8 cellular contexts compared by ENCODE assay signal in the genomic region with DNA sequence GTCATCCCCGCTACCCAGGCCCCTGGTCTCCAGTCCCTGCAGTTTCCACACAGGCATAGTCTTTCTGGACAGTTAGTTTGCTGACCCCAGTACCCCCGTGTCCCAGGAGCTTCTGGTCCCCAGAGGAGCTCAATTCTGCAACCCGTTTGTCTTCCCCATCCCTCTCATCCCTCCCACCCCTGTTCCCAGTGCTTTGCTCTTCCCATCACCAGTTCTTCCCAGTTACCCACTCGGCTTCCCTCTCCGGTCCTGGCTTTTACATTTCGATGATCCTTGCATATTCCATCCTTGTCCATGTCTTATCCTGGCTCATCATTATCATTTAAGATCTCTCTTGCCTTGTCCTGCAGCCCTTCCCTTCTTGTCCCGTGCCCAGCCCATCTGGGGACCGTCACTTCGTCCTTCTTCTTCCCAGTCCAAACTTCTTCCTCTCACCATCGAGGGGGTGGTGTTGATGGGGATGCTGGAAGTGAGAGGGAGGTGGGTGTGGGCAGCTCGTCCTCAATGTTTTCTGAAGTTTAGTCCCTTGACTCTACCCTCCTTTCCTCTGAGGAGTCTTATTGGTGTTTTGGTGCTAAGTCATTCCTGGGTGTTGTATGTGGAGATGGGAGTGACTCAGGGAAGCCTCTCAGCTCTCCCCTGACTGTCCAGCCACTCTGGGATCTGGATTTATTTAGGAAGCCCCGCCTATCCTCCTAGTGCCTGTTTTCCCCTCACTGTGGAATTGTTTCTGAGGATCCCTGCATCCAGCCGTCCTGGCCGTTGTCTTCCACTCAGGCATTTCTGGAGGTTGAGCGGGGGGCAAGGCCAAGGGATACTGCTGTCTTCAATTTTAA. TPM values are rescaled to one million over a fixed set of nuclear protein-coding genes. Genes with fewer than 3 reads are reported as not detected.
A peak's percentile ranks its signal among the peaks of the same experiment; 100 is the strongest.
DNase-seq lines count a peak whose midpoint lies in the region; ATAC-seq and TF ChIP-seq lines count a peak whose summit lies in the region.

No MANE protein-coding gene starts in this region.

- ATAC-seq in IMR-90 (ENCODE audit: low read depth) = peak; percentile 85
- ATAC-seq in stimulated activated effector memory CD8-positive, alpha-beta T cell treated with anti-CD3 and anti-CD28 coated beads, Interleukin-12 subunit alpha, Interleukin-12 subunit beta, amount 100 ng/mL, for 72 hours = no peak
- ATAC-seq in GM21723 (IDR thresholded peaks at IDR 0.05; ENCODE audit: unreplicated experiment) = no peak
- ATAC-seq in GM21528 (IDR thresholded peaks at IDR 0.05; ENCODE audit: low FRiP score, unreplicated experiment) = no peak
- no peak for ATAC-seq in GM19397 (IDR thresholded peaks at IDR 0.05; ENCODE audit: unreplicated experiment)

- peak overlapping the region; percentile 83 to 100 (median 94) for H3K4me3 ChIP-seq in BLaER1 treated with 17β-estradiol and CSF1 and Interleukin-3, amounts not matched to agents 10 nM and 100 nM
- peak overlapping the region; percentile 100 for H3K4me3 ChIP-seq in IMR-90 (ENCODE audit: insufficient read depth, low read depth, low read length)
- H3K4me3 ChIP-seq in astrocyte of the spinal cord (ENCODE audit: low read depth, low read length) = peak overlapping the region; percentile 83
- peak overlapping the region; percentile 98 for H3K4me3 ChIP-seq in iPS-18c (ENCODE audit: insufficient read depth, low read depth, low read length)

- dilution Hi-C loops in IMR-90 (cut with HindIII; ENCODE audit: low sequenced_read_pairs, unreplicated experiment) = no loop called here

- peaks cover 7% of the 10 kb centered on the region for H3K36me3 Mint-ChIP-seq in stimulated activated effector memory CD8-positive, alpha-beta T cell treated with anti-CD3 and anti-CD28 coated beads, Interleukin-12 subunit alpha, Interleukin-12 subunit beta, amount 100 ng/mL, for 72 hours

- no peaks in the 10 kb centered on the region for H3K9me3 Mint-ChIP-seq in stimulated activated effector memory CD8-positive, alpha-beta T cell treated with anti-CD3 and anti-CD28 coated beads, Interleukin-12 subunit alpha, Interleukin-12 subunit beta, amount 100 ng/mL, for 72 hours

- peak overlapping the region; percentile 48 for H4K91ac ChIP-seq in IMR-90 (ENCODE audit: insufficient read depth, low read depth, low read length)

- peak overlapping the region; percentile 97 for H3K27ac Mint-ChIP-seq in stimulated activated effector memory CD8-positive, alpha-beta T cell treated with anti-CD3 and anti-CD28 coated beads, Interleukin-12 subunit alpha, Interleukin-12 subunit beta, amount 100 ng/mL, for 72 hours

- H2BK120ac ChIP-seq in IMR-90 (ENCODE audit: low read depth, low read length) = peak overlapping the region; percentile 59

- TF ChIP-seq POLR2A in IMR-90 (IDR thresholded peaks at IDR 0.05; ENCODE audit: low read depth, low read length) = 0 out of 2 replicates have a peak, but pooled peaks have one; percentile 25

- peak overlapping the region; percentile 89 for H2AFZ ChIP-seq in IMR-90 (replicated peaks; ENCODE audit: low read length, poor library complexity)

- H3K14ac ChIP-seq in IMR-90 (replicated peaks; ENCODE audit: low read depth, low read length) = peak overlapping the region; percentile 81

- H2AK5ac ChIP-seq in IMR-90 (ENCODE audit: low read depth, low read length) = peak overlapping the region; percentile 50

- H4K8ac ChIP-seq in IMR-90 (ENCODE audit: low read depth in 2 of 2, low read length in 2 of 2) = peak overlapping the region; percentile 15 to 68; a peak in 2 of 4 replicates

- no peaks in the 10 kb centered on the region for H3K27me3 ChIP-seq in BLaER1 treated with 17β-estradiol and CSF1 and Interleukin-3, amounts not matched to agents 10 nM and 100 nM
- no peaks in the 10 kb centered on the region for H3K27me3 ChIP-seq in IMR-90 (ENCODE audit: control insufficient read depth, insufficient read depth, low read length)

- TF ChIP-seq RAD21 in IMR-90 (IDR thresholded peaks at IDR 0.05; ENCODE audit: low read length) = no peak

- 9% methylated on average over 9 of the region's 15 CpGs; no CpG with 5 or more reads in 1 of the 2 experiments for WGBS in IMR-90 (ENCODE audit: extremely low coverage in 2 of 2, insufficient read length in 1 of 2), 2 experiments

- in situ Hi-C loops in IMR-90 (cut with MboI; ENCODE audit: low sequenced_read_pairs) (loop anchor here (5.0 kb wide), 1 partner anchor 80 kb away; no protein-coding TSS in a partner anchor), astrocyte of the spinal cord (cut with HindIII; ENCODE audit: low sequenced_read_pairs) (no loop called here)

- peaks cover 24 to 62% of the 10 kb centered on the region in 2 experiments for H3K79me1 ChIP-seq in IMR-90 (ENCODE audit: low read depth in 1 of 2, low read length in 2 of 2)

- no peaks in the 10 kb centered on the region; a peak in 1 of 22 replicates for H3K36me3 ChIP-seq in BLaER1 treated with 17β-estradiol and CSF1 and Interleukin-3, amounts not matched to agents 10 nM and 100 nM
- no peaks in the 10 kb centered on the region for H3K36me3 ChIP-seq in IMR-90 (ENCODE audit: control insufficient read depth, insufficient read depth, low read length)

- H3K9ac ChIP-seq in BLaER1 treated with 17β-estradiol and CSF1 and Interleukin-3, amounts not matched to agents 10 nM and 100 nM = peak overlapping the region; percentile 86 to 94 (median 89)
- H3K9ac ChIP-seq in IMR-90 (ENCODE audit: low read depth, low read length) = peak overlapping the region; percentile 67

- DNase-seq in IMR-90 (peak; percentile 82), astrocyte of the spinal cord (ENCODE audit: low read depth, low spot score) (peak; percentile 53)
- DNase-seq in stimulated activated effector memory CD8-positive, alpha-beta T cell treated with anti-CD3 and anti-CD28 coated beads, Interleukin-12 subunit alpha, Interleukin-12 subunit beta, amount 100 ng/mL, for 72 hours (ENCODE audit: low spot score in 2 of 2) = no peak

- peak overlapping the region; percentile 72 for H2BK5ac ChIP-seq in IMR-90 (ENCODE audit: low read depth, low read length, poor library complexity, severe bottlenecking)

- CTCF ChIA-PET in IMR-90 (lab: Yijun Ruan, JAX) = interaction anchor here (0.6 to 0.9 kb wide), 2 partner anchors 65 to 90 kb away, joined by 3 read pairs; no protein-coding TSS in a partner anchor

- H3K27ac ChIP-seq in BLaER1 treated with 17β-estradiol and CSF1 and Interleukin-3, amounts not matched to agents 10 nM and 100 nM = peak overlapping the region; percentile 68 to 90 (median 84)
- peak overlapping the region; percentile 79 for H3K27ac ChIP-seq in IMR-90 (ENCODE audit: insufficient read depth, low read length)

- TF ChIP-seq CTCF in IMR-90 (conservative IDR thresholded peaks at IDR 0.05; ENCODE audit: low read depth, low read length) = no peak
- TF ChIP-seq CTCF in astrocyte of the spinal cord (IDR thresholded peaks at IDR 0.05; ENCODE audit: low read depth, low read length) = no peak

- H3K4me1 Mint-ChIP-seq in stimulated activated effector memory CD8-positive, alpha-beta T cell treated with anti-CD3 and anti-CD28 coated beads, Interleukin-12 subunit alpha, Interleukin-12 subunit beta, amount 100 ng/mL, for 72 hours = peaks cover 41% of the 10 kb centered on the region

- peak overlapping the region; percentile 47; the same call in 1 of the 2 replicates for H4K5ac ChIP-seq in IMR-90 (ENCODE audit: low read depth, low read length)

- H3K9me3 ChIP-seq in BLaER1 treated with 17β-estradiol and CSF1 and Interleukin-3, amounts not matched to agents 10 nM and 100 nM (replicated peaks in 1 of 11) = no peaks in the 10 kb centered on the region
- no peaks in the 10 kb centered on the region for H3K9me3 ChIP-seq in IMR-90 (ENCODE audit: control insufficient read depth, insufficient read depth, low read length)
- no peaks in the 10 kb centered on the region for H3K9me3 ChIP-seq in iPS-18c (ENCODE audit: control insufficient read depth, insufficient read depth, low read length)

- no TSS peak for BruUV-seq in IMR-90 (replicated peaks; lab: Mats Ljungman, UMichigan)

- H2BK20ac ChIP-seq in IMR-90 (ENCODE audit: low read depth, low read length) = peak overlapping the region; percentile 31

- peak overlapping the region; percentile 54 for H3K56ac ChIP-seq in IMR-90 (ENCODE audit: extremely low read depth, insufficient read depth, low read length)

- POLR2A ChIA-PET in IMR-90 (lab: Charles Lee; ENCODE audit: unreplicated experiment) = interaction anchor here (0.8 to 1.0 kb wide), 3 partner anchors 13 to 43 kb away, joined by 3 to 7 read pairs (median 4); a partner anchor contains a TSS

- H3K4me1 ChIP-seq in BLaER1 treated with 17β-estradiol and CSF1 and Interleukin-3, amounts not matched to agents 10 nM and 100 nM = peaks cover 18 to 42% (median 29%) of the 10 kb centered on the region in 10 experiments
- H3K4me1 ChIP-seq in IMR-90 (ENCODE audit: control insufficient read depth, insufficient read depth, low read length) = peaks cover 3% of the 10 kb centered on the region; the same call in 1 of the 2 replicates

- peak overlapping the region; percentile 99 for H3K4me3 Mint-ChIP-seq in stimulated activated effector memory CD8-positive, alpha-beta T cell treated with anti-CD3 and anti-CD28 coated beads, Interleukin-12 subunit alpha, Interleukin-12 subunit beta, amount 100 ng/mL, for 72 hours

- intact Hi-C loops in IMR-90 (cut with micrococcal nuclease) = loop anchor here (2.0 to 10.0 kb wide), 5 partner anchors 23 to 123 kb away; a partner anchor contains a TSS

- peaks cover 0 to 34% (median 0%) of the 10 kb centered on the region in 11 experiments; a peak in 2 of 22 replicates for H4K20me1 ChIP-seq in BLaER1 treated with 17β-estradiol and CSF1 and Interleukin-3, amounts not matched to agents 10 nM and 100 nM
- no peaks in the 10 kb centered on the region; the same call in 1 of the 2 replicates for H4K20me1 ChIP-seq in IMR-90 (ENCODE audit: insufficient read depth, low read length)

- peak overlapping the region; percentile 88 to 99 (median 96) for H3K4me2 ChIP-seq in BLaER1 treated with 17β-estradiol and CSF1 and Interleukin-3, amounts not matched to agents 10 nM and 100 nM
- H3K4me2 ChIP-seq in IMR-90 (ENCODE audit: low read depth, low read length) = peak overlapping the region; percentile 99

- H2BK15ac ChIP-seq in IMR-90 (ENCODE audit: low read depth, low read length) = peak overlapping the region; percentile 24; the same call in 1 of the 3 replicates

- peak overlapping the region; percentile 79 for H2AK9ac ChIP-seq in IMR-90 (replicated peaks; ENCODE audit: low read depth, low read length, poor library complexity)

- 0 out of 2 replicates have a peak, but pooled peaks cover 3% of the 10 kb centered on the region for H3K9me1 ChIP-seq in IMR-90 (ENCODE audit: insufficient read depth, low read length)

- peak overlapping the region; percentile 71 for H3K23ac ChIP-seq in IMR-90 (ENCODE audit: low read depth, low read length)

- H3K4ac ChIP-seq in IMR-90 (ENCODE audit: low read depth, low read length) = peak overlapping the region; percentile 78

- peak overlapping the region; percentile 74 for H3K18ac ChIP-seq in IMR-90 (ENCODE audit: low read depth, low read length)

RNA-seq across cellular contexts. Expression of a gene that starts 0.9 kb away (rescaled TPM):
- 14.7 and 21.3 TPM in 2 replicates for total RNA-seq in IMR-90 (2012; rRNA removed)
- 5.0 TPM in 2 replicates for polyA plus RNA-seq in IMR-90 (2012; rRNA removed)
- polyA plus RNA-seq in IMR-90 (2012; cell fraction: cytosol; rRNA removed) = 3.6 and 4.0 TPM in 2 replicates
- 3.2 and 5.4 TPM in 2 replicates for polyA plus RNA-seq in IMR-90 (2012; cell fraction: nucleus; rRNA removed; ENCODE audit: low replicate concordance)

RNA-seq across cellular contexts. Expression of a gene that starts 12.4 kb away (rescaled TPM):
- not detected in 2 replicates for total RNA-seq in IMR-90 (2012; rRNA removed)
- not detected in 2 replicates for polyA plus RNA-seq in IMR-90 (2012; rRNA removed)
- not detected in 2 replicates for polyA plus RNA-seq in IMR-90 (2012; cell fraction: cytosol; rRNA removed)
- polyA plus RNA-seq in IMR-90 (2012; cell fraction: nucleus; rRNA removed; ENCODE audit: low replicate concordance) = not detected in 2 replicates

RNA-seq across cellular contexts. Expression of a gene that starts 35.6 kb away (rescaled TPM):
- total RNA-seq in IMR-90 (2012; rRNA removed) = 1.4 and 2.2 TPM in 2 replicates
- 7.7 and 13.4 TPM in 2 replicates for polyA plus RNA-seq in IMR-90 (2012; rRNA removed)
- 0.05 and 2.4 TPM in 2 replicates for polyA plus RNA-seq in IMR-90 (2012; cell fraction: cytosol; rRNA removed)
- 15.8 and 57.1 TPM in 2 replicates for polyA plus RNA-seq in IMR-90 (2012; cell fraction: nucleus; rRNA removed; ENCODE audit: low replicate concordance)

Comparison
In these comparisons a context has a peak if more than half of its experiments do, and no peak if none do; other contexts are left out.
1. DNase-seq: peak in IMR-90 (single experiment) and astrocyte of the spinal cord (single experiment); none in stimulated activated effector memory CD8-positive, alpha-beta T cell treated with anti-CD3 and anti-CD28 coated beads, Interleukin-12 subunit alpha, Interleukin-12 subunit beta, amount 100 ng/mL, for 72 hours (0 of 2).
2. Peak in every context shown above with its lines, with median percentiles within 50 percentile points of each other: H3K4me3 ChIP-seq.